ENCODE assay signal across 14 cellular contexts in genomic region chr15:76209948-76210347, GRCh38.
"Had no signal": no experiment of that assay in that cellular context is flagged by ENCODE, and none has a peak within 500 bp of the region (broad histone marks: within the 10 kb centered on the region; RNA-seq: fewer than 3 reads in every experiment).

No MANE protein-coding gene starts in this region.

- DNase-seq: activated CD4-positive, alpha-beta T cell treated with anti-CD3 and anti-CD28 coated beads, Interleukin-2, amount 50 U/mL, for 4 hours; activated naive CD4-positive, alpha-beta T cell; dorsolateral prefrontal cortex; hypothalamus; kidney; nucleus accumbens; right cardiac atrium; stimulated activated CD4-positive, alpha-beta T cell treated with anti-CD3 and anti-CD28 coated beads, Interleukin-15, amount 100 ng/mL, for 24 hours; stimulated activated CD4-positive, alpha-beta T cell treated with anti-CD3 and anti-CD28 coated beads, Interleukin-4, amount 100 ng/mL, for 1 hour; stimulated activated naive B cell treated with anti-CD40 and anti-IgM and Interleukin-4, amounts not matched to agents 10 μg/mL and 1 μg/mL and 100 μg/mL, for 72 hours; SW 1271; transverse colon had no signal

- ATAC-seq: esophagus mucosa; natural killer cell treated with Interleukin-12 subunit alpha and Interleukin-12 subunit beta and Interleukin-15 and Interleukin-18, amount 100 ng/mL, for 72 hours; stimulated activated naive B cell treated with anti-CD40 and anti-IgM and Interleukin-4, amounts not matched to agents 10 μg/mL and 1 μg/mL and 100 μg/mL, for 72 hours had no signal
